In genomic region chr10:97243836-97244235, GRCh38 we compare ENCODE assay signal across 21 cellular contexts. TPM values are rescaled to one million over a fixed set of nuclear protein-coding genes. Genes with fewer than 3 reads are reported as not detected.
DNase-seq lines count a peak whose midpoint lies in the region; ATAC-seq, FAIRE-seq and TF ChIP-seq lines count a peak whose summit lies in the region.
"Had no signal": no experiment of that assay in that cellular context is flagged by ENCODE, and none has a peak within 500 bp of the region (broad histone marks: within the 10 kb centered on the region; RNA-seq: fewer than 3 reads in every experiment).

No MANE protein-coding gene starts in this region.

- H3K27me3 ChIP-seq in cardiac muscle cell (no peaks in the 10 kb centered on the region), right atrium auricular region (no peaks in the 10 kb centered on the region), keratinocyte (ENCODE audit: control insufficient read depth, extremely low read depth, insufficient read depth, low read length) (no peaks in the 10 kb centered on the region), dorsolateral prefrontal cortex (no peaks in the 10 kb centered on the region)
- H3K27me3 ChIP-seq: BE2C had no signal

- dilution Hi-C loops in keratinocyte (cut with MboI; ENCODE audit: extremely low pct_ligation_motif_present, low sequenced_read_pairs), result no loop called here

- H3K9me3 ChIP-seq in cardiac muscle cell (ENCODE audit: low read depth) (no peaks in the 10 kb centered on the region), right atrium auricular region (no peaks in the 10 kb centered on the region), keratinocyte (ENCODE audit: control insufficient read depth, low read depth, low read length) (no peaks in the 10 kb centered on the region)
- H3K9me3 ChIP-seq: BE2C, HAP-1 had no signal

- no peaks in the 10 kb centered on the region for H4K20me1 ChIP-seq in keratinocyte (ENCODE audit: control insufficient read depth, extremely low read depth, insufficient read depth, low read length)

- FAIRE-seq in keratinocyte (lab: Jason Lieb, UNC), result peak; percentile 85
- FAIRE-seq: A204.1, GM12878, GM19239 had no signal

- H3K4me1 ChIP-seq in cardiac muscle cell (ENCODE audit: low read depth) (peaks cover 11% of the 10 kb centered on the region), right atrium auricular region (no peaks in the 10 kb centered on the region), keratinocyte (ENCODE audit: control insufficient read depth, extremely low read depth, insufficient read depth, low read length) (peaks cover 5% of the 10 kb centered on the region)
- H3K4me1 ChIP-seq: BE2C, HAP-1 had no signal

- H3K79me2 ChIP-seq in keratinocyte (ENCODE audit: control insufficient read depth, insufficient read depth, low read length), result no peaks in the 10 kb centered on the region

- no peak overlapping the region for H3K4me3 ChIP-seq in cardiac muscle cell
- no peak overlapping the region for H3K4me3 ChIP-seq in right atrium auricular region
- H3K4me3 ChIP-seq in epithelial cell of esophagus (ENCODE audit: low read length), result no peak overlapping the region
- H3K4me3 ChIP-seq in keratinocyte (ENCODE audit: control insufficient read depth in 2 of 3, extremely low read depth in 1 of 3, insufficient read depth in 2 of 3, low read depth in 1 of 3, low read length in 3 of 3), result no peak overlapping the region
- no peak overlapping the region for H3K4me3 ChIP-seq in dorsolateral prefrontal cortex
- H3K4me3 ChIP-seq: GM12878, GM23248, HAP-1 had no signal

- no peak overlapping the region for H2AFZ ChIP-seq in keratinocyte (ENCODE audit: control insufficient read depth, low read length)
- H2AFZ ChIP-seq: GM23248 had no signal

- DNase-seq in cardiac muscle cell (ENCODE audit: low read depth in 1 of 2, low spot score in 1 of 2), result no peak
- no peak for DNase-seq in right atrium auricular region (ENCODE audit: low spot score)
- DNase-seq in epithelial cell of esophagus (ENCODE audit: low read depth), result peak; percentile 73
- no peak for DNase-seq in keratinocyte (ENCODE audit: low read depth, low spot score)
- DNase-seq in dorsolateral prefrontal cortex, result no peak
- DNase-seq in inferior parietal cortex (ENCODE audit: extremely low spot score), result no peak
- DNase-seq: ACHN; BE2C; C1 segment of cervical spinal cord; CD4-positive, CD25-positive, alpha-beta regulatory T cell; CD8-positive, alpha-beta memory T cell; COR-L47; DMS 273 treated with DMSO at 0.1 percent for 48 hours; DND-41; EL; GM23248 had no signal

- intact Hi-C loops in dorsolateral prefrontal cortex (cut with DNase I), result no loop called here

- peak overlapping the region; percentile 27 for H3K4me2 ChIP-seq in keratinocyte (ENCODE audit: control insufficient read depth, extremely low read depth, insufficient read depth, low read depth, low read length)

- peak overlapping the region; percentile 59 for H3K27ac ChIP-seq in cardiac muscle cell
- no peak overlapping the region for H3K27ac ChIP-seq in right atrium auricular region
- no peak overlapping the region for H3K27ac ChIP-seq in keratinocyte (ENCODE audit: control insufficient read depth, insufficient read depth, low read length)
- H3K27ac ChIP-seq in dorsolateral prefrontal cortex, result no peak overlapping the region
- H3K27ac ChIP-seq: GM23248 had no signal

- no peak for TF ChIP-seq CTCF in cardiac muscle cell (IDR thresholded peaks at IDR 0.05; ENCODE audit: low read depth, low read length)
- TF ChIP-seq CTCF in right atrium auricular region (IDR thresholded peaks at IDR 0.05), result no peak
- peak; percentile 55 for TF ChIP-seq CTCF in epithelial cell of esophagus (IDR thresholded peaks at IDR 0.05; ENCODE audit: insufficient read depth, low read depth, low read length, missing control alignments)
- TF ChIP-seq CTCF in keratinocyte (optimal IDR thresholded peaks at IDR 0.05 in 1 of 3, IDR thresholded peaks at IDR 0.05 in 1 of 3, conservative IDR thresholded peaks at IDR 0.05 in 1 of 3; ENCODE audit: extremely low read depth in 1 of 3, insufficient read depth in 2 of 3, low read length in 3 of 3), result peak in 1 of 3 experiments; percentile 34
- TF ChIP-seq CTCF in dorsolateral prefrontal cortex (IDR thresholded peaks at IDR 0.05 in 54 of 56, conservative IDR thresholded peaks at IDR 0.05 in 2 of 56; ENCODE audit: low read depth in 1 of 56, partially characterized antibody in 56 of 56), result no peak

- no peak overlapping the region for H3K9ac ChIP-seq in keratinocyte (ENCODE audit: control insufficient read depth, extremely low read depth, insufficient read depth, low read length)
- H3K9ac ChIP-seq: GM23248 had no signal

- no peaks in the 10 kb centered on the region for H3K9me1 ChIP-seq in keratinocyte (ENCODE audit: control insufficient read depth, extremely low read depth, insufficient read depth, low read length)

- no peak for ATAC-seq in GM19467 (IDR thresholded peaks at IDR 0.05; ENCODE audit: unreplicated experiment)
- ATAC-seq: GM12878 had no signal

- no peaks in the 10 kb centered on the region for H3K36me3 ChIP-seq in cardiac muscle cell
- H3K36me3 ChIP-seq in right atrium auricular region, result no peaks in the 10 kb centered on the region
- H3K36me3 ChIP-seq in keratinocyte (ENCODE audit: control insufficient read depth in 2 of 2, extremely low read depth in 1 of 2, insufficient read depth in 2 of 2, low read length in 2 of 2), result no peaks in the 10 kb centered on the region
- H3K36me3 ChIP-seq: BE2C had no signal

RNA-seq across cellular contexts. Expression of gene ARHGAP19, which starts 48.6 kb away (rescaled TPM):
- total RNA-seq in cardiac muscle cell, result 7.5 and 18.7 TPM in 2 replicates
- 5.3 and 15.8 TPM in 2 replicates for polyA plus RNA-seq in cardiac muscle cell
- 1 to 10 TPM; 3.9 to 5.0 TPM for total RNA-seq in right atrium auricular region
- polyA plus RNA-seq in keratinocyte, result 2.9 to 7.5 TPM (median 5.0 TPM) in 3 replicates
- 0.75 TPM for polyA plus RNA-seq in keratinocyte (2011; ENCODE audit: low read depth)
- polyA plus RNA-seq in keratinocyte (2011; cell fraction: cytosol; rRNA removed), result 1.8 and 3.3 TPM in 2 replicates
- polyA plus RNA-seq in keratinocyte (2011; cell fraction: nucleus; rRNA removed), result 3.9 and 4.6 TPM in 2 replicates
- polyA plus RNA-seq in keratinocyte (2012; ENCODE audit: low replicate concordance), result 1.7 and 4.2 TPM in 2 replicates
- polyA minus RNA-seq in keratinocyte, result 0.98 to 7.6 TPM (median 5.3 TPM) in 3 replicates
- polyA minus RNA-seq in keratinocyte (2011; cell fraction: cytosol; rRNA and poly(A)+ RNA removed), result 1.5 TPM
- polyA minus RNA-seq in keratinocyte (2011; cell fraction: nucleus; rRNA and poly(A)+ RNA removed), result 1.7 and 3.5 TPM in 2 replicates
- 10 to 100 TPM in 40 of 120 experiments, 1 to 10 TPM in 80; 3.1 to 20.2 (median 8.4) TPM for total RNA-seq in dorsolateral prefrontal cortex

RNA-seq across cellular contexts. Expression of gene SLIT1, which starts 58.1 kb away (rescaled TPM):
- total RNA-seq in cardiac muscle cell (2.4 and 11.0 TPM in 2 replicates), right atrium auricular region (not detected), dorsolateral prefrontal cortex (100 to 1,000 TPM in 2 of 120 experiments, 10 to 100 TPM in 118; 26.6 to 109 (median 71.5) TPM)
- polyA plus RNA-seq in cardiac muscle cell (3.3 and 5.6 TPM in 2 replicates), keratinocyte (0.01 TPM in 1 of 3 replicates, not detected in the others)
- polyA plus RNA-seq in keratinocyte (2011; ENCODE audit: low read depth), result not detected
- not detected in 2 replicates for polyA plus RNA-seq in keratinocyte (2011; cell fraction: cytosol; rRNA removed)
- 0.01 and 0.06 TPM in 2 replicates for polyA plus RNA-seq in keratinocyte (2011; cell fraction: nucleus; rRNA removed)
- 0.03 TPM in 1 of 2 replicates, not detected in the other for polyA plus RNA-seq in keratinocyte (2012; ENCODE audit: low replicate concordance)
- polyA minus RNA-seq in keratinocyte, result not detected in 3 replicates
- not detected for polyA minus RNA-seq in keratinocyte (2011; cell fraction: cytosol; rRNA and poly(A)+ RNA removed)
- not detected in 2 replicates for polyA minus RNA-seq in keratinocyte (2011; cell fraction: nucleus; rRNA and poly(A)+ RNA removed)
- total RNA-seq: GM23248 had no signal
- polyA plus RNA-seq: CD4-positive, CD25-positive, alpha-beta regulatory T cell; GM23248 had no signal
